Comparison of ENCODE assay signal across 7 cellular contexts in the genomic region with DNA sequence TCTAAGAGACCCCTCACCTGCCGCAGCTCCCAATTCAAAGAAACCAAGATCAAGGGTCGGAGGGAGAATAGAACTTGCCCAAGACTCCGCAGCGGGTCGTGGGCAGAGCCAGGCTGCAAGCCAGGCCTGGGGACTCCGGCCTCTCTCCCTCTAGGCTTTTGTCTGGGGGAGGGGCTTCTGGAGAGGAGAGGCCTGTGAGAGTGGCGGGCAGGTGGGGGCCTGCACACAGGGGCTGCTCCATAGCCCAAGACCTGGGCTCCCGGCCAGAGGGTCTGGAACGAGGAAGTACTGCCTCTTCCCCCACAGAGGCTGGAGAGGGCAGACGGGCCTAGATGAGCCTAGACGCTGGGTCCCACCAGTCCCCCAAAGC. TPM values are rescaled to one million over a fixed set of nuclear protein-coding genes. Genes with fewer than 3 reads are reported as not detected.
DNase-seq lines count a peak whose midpoint lies in the region; ATAC-seq, FAIRE-seq and TF ChIP-seq lines count a peak whose summit lies in the region.

No MANE protein-coding gene starts in this region.

- no peaks in the 10 kb centered on the region for H3K27me3 Mint-ChIP-seq in activated T-cell treated with anti-CD3 and anti-CD28 coated beads, Interleukin-2, amount 50 U/mL, for 72 hours (ENCODE audit: low read depth)
- no peaks in the 10 kb centered on the region for H3K27me3 Mint-ChIP-seq in stimulated activated naive CD8-positive, alpha-beta T cell treated with anti-CD3 and anti-CD28 coated beads, Interleukin-15, amount 100 ng/mL, for 72 hours

- peak overlapping the region; percentile 93 to 99 for H3K4me3 Mint-ChIP-seq in activated T-cell treated with anti-CD3 and anti-CD28 coated beads, Interleukin-2, amount 50 U/mL, for 72 hours
- peak overlapping the region; percentile 96 to 98 for H3K4me3 Mint-ChIP-seq in stimulated activated naive CD8-positive, alpha-beta T cell treated with anti-CD3 and anti-CD28 coated beads, Interleukin-15, amount 100 ng/mL, for 72 hours

- ATAC-seq in activated T-cell treated with anti-CD3 and anti-CD28 coated beads, Interleukin-2, amount 50 U/mL, for 72 hours (replicated peaks in 1 of 2) = peak in 1 of 2 donors; percentile 1
- peak; percentile 1 for ATAC-seq in stimulated activated naive CD8-positive, alpha-beta T cell treated with anti-CD3 and anti-CD28 coated beads, Interleukin-15, amount 100 ng/mL, for 72 hours
- ATAC-seq in GM21825 (IDR thresholded peaks at IDR 0.05; ENCODE audit: unreplicated experiment) = no peak

- peaks cover 0 to 2% of the 10 kb centered on the region in 2 donors for H3K36me3 Mint-ChIP-seq in activated T-cell treated with anti-CD3 and anti-CD28 coated beads, Interleukin-2, amount 50 U/mL, for 72 hours (ENCODE audit: insufficient read depth in 2 of 2)

- TF ChIP-seq CTCF in kidney (IDR thresholded peaks at IDR 0.05; ENCODE audit: borderline replicate concordance, extremely low read depth, insufficient read depth) = no peak

- intact Hi-C loops in kidney (cut with DNase I) = no loop called here

- H3K9me3 Mint-ChIP-seq in activated T-cell treated with anti-CD3 and anti-CD28 coated beads, Interleukin-2, amount 50 U/mL, for 72 hours = no peaks in the 10 kb centered on the region
- no peaks in the 10 kb centered on the region for H3K9me3 Mint-ChIP-seq in stimulated activated naive CD8-positive, alpha-beta T cell treated with anti-CD3 and anti-CD28 coated beads, Interleukin-15, amount 100 ng/mL, for 72 hours

- DNase-seq in Kasumi-1 (lab: John Stamatoyannopoulos, UW) (peak; percentile 59 to 76), kidney (peak; percentile 94), NCI-H69 (lab: John Stamatoyannopoulos, UW) (no peak), NCI-H345 treated with DMSO at 0.1 percent for 48 hours (lab: John Stamatoyannopoulos, UW; ENCODE audit: unreplicated experiment) (no peak)
- no peak for DNase-seq in activated T-cell treated with anti-CD3 and anti-CD28 coated beads, Interleukin-2, amount 50 U/mL, for 72 hours
- DNase-seq in stimulated activated naive CD8-positive, alpha-beta T cell treated with anti-CD3 and anti-CD28 coated beads, Interleukin-15, amount 100 ng/mL, for 72 hours = peak in 1 of 2 donors; percentile 33

- H3K4me3 ChIP-seq in kidney (ENCODE audit: low read length in 2 of 2) = no peak overlapping the region

- H3K9me3 ChIP-seq in kidney (ENCODE audit: control insufficient read depth in 1 of 2, low read length in 2 of 2) = no peaks in the 10 kb centered on the region

- peak overlapping the region; percentile 80 to 85 for H3K27ac ChIP-seq in kidney (ENCODE audit: low read depth in 2 of 2, low read length in 2 of 2)

- peaks cover 34 to 36% of the 10 kb centered on the region in 2 donors for H3K4me1 ChIP-seq in kidney (ENCODE audit: control insufficient read depth in 1 of 2, insufficient read depth in 1 of 2, low read depth in 1 of 2, low read length in 2 of 2)

- peak overlapping the region; percentile 19 to 67 for H3K9ac ChIP-seq in kidney (ENCODE audit: low read length in 2 of 2)

- H3K36me3 ChIP-seq in kidney (ENCODE audit: control insufficient read depth in 1 of 2, insufficient read depth in 2 of 2, low read length in 2 of 2) = no peaks in the 10 kb centered on the region

- H3K27ac Mint-ChIP-seq in activated T-cell treated with anti-CD3 and anti-CD28 coated beads, Interleukin-2, amount 50 U/mL, for 72 hours = peak overlapping the region; percentile 100
- peak overlapping the region; percentile 96 to 99 for H3K27ac Mint-ChIP-seq in stimulated activated naive CD8-positive, alpha-beta T cell treated with anti-CD3 and anti-CD28 coated beads, Interleukin-15, amount 100 ng/mL, for 72 hours

- no peak for FAIRE-seq in kidney (lab: Jason Lieb, UNC)

- H3K4me1 Mint-ChIP-seq in activated T-cell treated with anti-CD3 and anti-CD28 coated beads, Interleukin-2, amount 50 U/mL, for 72 hours (ENCODE audit: low read depth) = peaks cover 49% of the 10 kb centered on the region
- H3K4me1 Mint-ChIP-seq in stimulated activated naive CD8-positive, alpha-beta T cell treated with anti-CD3 and anti-CD28 coated beads, Interleukin-15, amount 100 ng/mL, for 72 hours = peaks cover 62% of the 10 kb centered on the region

RNA-seq across cellular contexts. Expression of a gene that starts 5.1 kb away (rescaled TPM):
- total RNA-seq in activated T-cell treated with anti-CD3 and anti-CD28 coated beads, Interleukin-2, amount 50 U/mL, for 72 hours = 10 to 100 TPM; 74.4 to 75.6 TPM
- total RNA-seq in kidney = 74.6 TPM
- 75.0 TPM for polyA plus RNA-seq in kidney (ENCODE audit: insufficient read depth, low read depth, low replicate concordance)

RNA-seq across cellular contexts. Expression of a gene that starts 12.3 kb away (rescaled TPM):
- total RNA-seq in activated T-cell treated with anti-CD3 and anti-CD28 coated beads, Interleukin-2, amount 50 U/mL, for 72 hours = 10 to 100 TPM; 28.1 to 30.5 TPM
- 31.4 TPM for total RNA-seq in kidney
- 31.6 TPM for polyA plus RNA-seq in kidney (ENCODE audit: insufficient read depth, low read depth, low replicate concordance)

RNA-seq across cellular contexts. Expression of a gene that starts 26.1 kb away (rescaled TPM):
- 1 to 10 TPM; 4.4 to 6.4 TPM for total RNA-seq in activated T-cell treated with anti-CD3 and anti-CD28 coated beads, Interleukin-2, amount 50 U/mL, for 72 hours
- total RNA-seq in kidney = 3.0 TPM
- polyA plus RNA-seq in kidney (ENCODE audit: insufficient read depth, low read depth, low replicate concordance) = 4.3 TPM

RNA-seq across cellular contexts. Expression of a gene that starts 27.0 kb away (rescaled TPM):
- total RNA-seq in activated T-cell treated with anti-CD3 and anti-CD28 coated beads, Interleukin-2, amount 50 U/mL, for 72 hours = 10 to 100 TPM; 37.7 to 41.9 TPM
- 77.9 TPM for total RNA-seq in kidney
- 185 TPM for polyA plus RNA-seq in kidney (ENCODE audit: insufficient read depth, low read depth, low replicate concordance)

RNA-seq across cellular contexts. Expression of a gene that starts 33.2 kb away (rescaled TPM):
- total RNA-seq in activated T-cell treated with anti-CD3 and anti-CD28 coated beads, Interleukin-2, amount 50 U/mL, for 72 hours = 10 to 100 TPM; 44.2 to 51.1 TPM
- 42.8 TPM for total RNA-seq in kidney
- polyA plus RNA-seq in kidney (ENCODE audit: insufficient read depth, low read depth, low replicate concordance) = 70.0 TPM

Comparison
In these comparisons a context has a peak if more than half of its experiments do, and no peak if none do; other contexts are left out.
1. DNase-seq: peak in Kasumi-1 (2 of 2) and kidney (single experiment); none in activated T-cell treated with anti-CD3 and anti-CD28 coated beads, Interleukin-2, amount 50 U/mL, for 72 hours (0 of 2), NCI-H69 (single experiment) and NCI-H345 treated with DMSO at 0.1 percent for 48 hours (single experiment).